In the genomic region with DNA sequence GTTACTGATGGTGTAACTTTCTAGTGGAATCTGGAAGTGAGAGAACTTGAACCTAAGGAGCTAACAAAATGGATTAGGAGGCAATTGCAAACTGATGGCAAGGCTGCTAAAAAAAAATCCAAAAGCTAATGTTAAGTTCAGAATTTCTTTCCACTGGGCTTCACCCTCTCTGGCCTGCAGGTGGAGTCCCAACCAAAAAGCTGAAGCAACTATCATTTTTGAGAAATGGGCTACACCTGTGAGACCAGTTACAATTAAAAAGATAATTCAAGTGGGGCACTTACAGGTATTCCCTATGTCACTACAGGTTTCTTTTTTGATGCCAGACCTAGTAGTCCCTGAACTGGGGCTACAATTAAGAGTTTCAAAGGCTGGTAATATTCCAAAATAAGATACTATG, we compare ENCODE assay signal across 9 cellular contexts.
A peak's percentile ranks its signal among the peaks of the same experiment; 100 is the strongest.
DNase-seq lines count a peak whose midpoint lies in the region; ATAC-seq, FAIRE-seq and TF ChIP-seq lines count a peak whose summit lies in the region.
"Had no signal": no experiment of that assay in that cellular context is flagged by ENCODE, and none has a peak within 500 bp of the region (broad histone marks: within the 10 kb centered on the region; RNA-seq: fewer than 3 reads in every experiment).

No MANE protein-coding gene starts in this region.

- no peak for FAIRE-seq in urothelium cell line (lab: Jason Lieb, UNC)

- TF ChIP-seq CTCF in 22Rv1 (IDR thresholded peaks at IDR 0.05) (peak; percentile 42), GM13976 (IDR thresholded peaks at IDR 0.05; ENCODE audit: borderline replicate concordance, control extremely low read depth, extremely low read depth, insufficient read depth, missing control alignments) (peak; percentile 55), fibroblast of the aortic adventitia (IDR thresholded peaks at IDR 0.05; ENCODE audit: insufficient read depth, low read length) (peak; percentile 51)

- DNase-seq in GM13976 (ENCODE audit: low spot score) (peak; percentile 32), NCI-H748 treated with DMSO at 0.1 percent for 48 hours (lab: John Stamatoyannopoulos, UW) (peak; percentile 13), fibroblast of the aortic adventitia (ENCODE audit: low read depth) (peak; percentile 11), urothelium cell line (ENCODE audit: low spot score) (peak; percentile 6), hepatic stellate cell (ENCODE audit: low spot score) (no peak)
- DNase-seq: activated naive CD8-positive, alpha-beta T cell treated with anti-CD3 and anti-CD28 coated beads, Interleukin-2, amount 10 ng/mL, durations not matched to agents 7 days and 5 days had no signal

- H3K27ac ChIP-seq in 22Rv1 = no peak overlapping the region

- ATAC-seq in GM19035 (IDR thresholded peaks at IDR 0.05; ENCODE audit: unreplicated experiment) (no peak), HG03571 (IDR thresholded peaks at IDR 0.05; ENCODE audit: unreplicated experiment) (no peak)

- in situ Hi-C loops in GM13976 (cut with MboI; ENCODE audit: low sequenced_read_pairs, unreplicated experiment) = loop anchor here (25.0 kb wide), 1 partner anchor 448 kb away; no protein-coding TSS in a partner anchor

- H3K4me3 ChIP-seq in fibroblast of the aortic adventitia (ENCODE audit: low read depth, low read length) = no peak overlapping the region
